1 cellular context compared by ENCODE assay signal in the genomic region with DNA sequence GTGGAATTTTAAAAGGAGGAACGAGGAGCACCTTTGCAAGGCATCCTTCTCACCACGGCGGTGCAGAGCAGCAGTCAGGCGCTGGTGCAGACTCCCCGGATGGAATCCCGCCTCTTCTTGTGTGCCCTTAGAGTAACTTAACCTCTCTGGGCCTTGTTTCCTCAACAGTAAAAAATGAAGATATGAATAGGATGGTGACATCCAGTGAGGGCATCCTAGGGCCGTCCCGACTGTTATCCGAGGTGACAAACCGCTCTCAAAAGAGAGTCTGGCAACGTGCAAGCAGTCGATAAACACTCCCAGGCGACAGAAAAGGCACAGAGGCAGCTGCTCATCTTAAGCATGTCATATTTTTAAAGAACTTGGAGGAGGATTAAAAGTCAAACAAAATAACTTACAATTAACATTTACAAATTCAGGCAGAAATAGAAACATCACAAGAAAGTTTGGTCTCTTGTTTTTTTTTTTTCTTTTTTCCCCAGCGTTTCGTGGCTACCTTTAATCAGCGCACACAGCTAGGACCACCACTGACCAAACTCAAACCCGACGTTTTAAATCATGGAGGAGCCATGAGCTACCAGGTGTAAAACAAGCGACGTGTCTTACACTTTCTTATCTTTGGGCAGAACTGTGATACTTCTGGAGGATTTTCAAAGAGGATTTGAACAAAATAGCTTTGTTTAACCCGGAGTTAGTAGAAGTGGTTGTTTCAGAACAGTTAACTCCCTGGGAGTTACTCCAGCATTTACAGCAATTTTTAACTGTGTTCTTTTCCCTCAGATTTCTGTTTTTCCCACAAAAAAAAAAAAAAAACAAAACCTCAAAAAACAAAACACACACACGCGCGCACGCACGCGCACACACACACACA.
TF ChIP-seq lines count a peak whose summit lies in the region.

No MANE protein-coding gene starts in this region.

TF ChIP-seq in HEK293T, 16 proteins besides CTCF, POLR2A, EP300 and RAD21 (continued from another document):
- TF ChIP-seq SUZ12 (IDR thresholded peaks at IDR 0.05) (no peak), FOXA1 (IDR thresholded peaks at IDR 0.05) (no peak)
TF ChIP-seq in HEK293T: peak in this region for 0.
